In the genomic region with DNA sequence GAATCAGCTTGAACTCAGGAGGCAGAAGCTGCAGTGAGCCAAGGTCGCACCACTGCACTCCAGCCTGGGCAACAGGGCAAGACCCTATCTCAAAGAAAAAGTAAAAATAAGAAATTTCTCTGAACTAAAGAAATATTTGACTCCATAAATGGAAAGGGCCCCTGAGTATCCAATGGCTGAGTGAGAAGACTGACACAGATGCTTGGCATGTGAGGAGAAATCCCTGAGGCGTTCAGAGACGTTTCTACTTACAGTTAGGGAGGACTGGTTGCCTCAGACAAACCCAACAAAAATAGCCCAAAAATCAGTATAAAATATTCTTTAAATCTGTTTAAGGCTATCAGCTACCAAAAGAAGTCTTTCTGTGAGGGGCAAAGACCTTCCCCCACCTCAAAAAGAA, we compare ENCODE assay signal across 30 cellular contexts. TPM values are rescaled to one million over a fixed set of nuclear protein-coding genes. Genes with fewer than 3 reads are reported as not detected.
DNase-seq lines count a peak whose midpoint lies in the region; FAIRE-seq and TF ChIP-seq lines count a peak whose summit lies in the region.
"Had no signal": no experiment of that assay in that cellular context is flagged by ENCODE, and none has a peak within 500 bp of the region (broad histone marks: within the 10 kb centered on the region; RNA-seq: fewer than 3 reads in every experiment).

No MANE protein-coding gene starts in this region.

- H3K36me3 ChIP-seq in adipocyte (ENCODE audit: control insufficient read depth, insufficient read depth, low read length, severe bottlenecking) (no peaks in the 10 kb centered on the region), sigmoid colon (no peaks in the 10 kb centered on the region)
- H3K36me3 ChIP-seq: breast epithelium had no signal

- TF ChIP-seq EP300 in sigmoid colon (IDR thresholded peaks at IDR 0.05) = no peak

- DNase-seq in EL (peak; percentile 74), adipocyte (ENCODE audit: low read depth) (peak; percentile 49), fibroblast of pulmonary artery (ENCODE audit: low read depth) (peak; percentile 28), sigmoid colon (peak; percentile 25), D341Med (ENCODE audit: low spot score) (no peak), urothelium cell line (ENCODE audit: low spot score) (no peak), dermis blood vessel endothelial cell (no peak), NCI-H2107 treated with DMSO at 0.1 percent for 48 hours (lab: John Stamatoyannopoulos, UW; ENCODE audit: unreplicated experiment) (no peak)
- DNase-seq: ACHN; activated CD4-positive, alpha-beta T cell treated with anti-CD3 and anti-CD28 coated beads, Interleukin-2, amount 10 ng/mL, durations not matched to agents 7 days and 5 days; activated naive CD4-positive, alpha-beta T cell treated with anti-CD3 and anti-CD28 coated beads, Interleukin-2, amount 10 ng/mL, durations not matched to agents 7 days and 5 days; activated T-cell treated with anti-CD3 and anti-CD28 coated beads, Interleukin-2, amount 50 U/mL, for 48 hours; amygdala; Calu3; DND-41; effector memory CD4-positive, alpha-beta T cell; erythroblast; Kasumi-1; natural killer cell; NCI-H1694; NCI-H524; NK-92 treated with Interleukin-12 subunit alpha and Interleukin-12 subunit beta, amount 100 ng/mL, for 24 hours; PC-3; stimulated activated CD4-positive, alpha-beta T cell treated with anti-CD3 and anti-CD28 coated beads, Interleukin-2, amount 100 ng/mL, for 24 hours had no signal

- no peak overlapping the region for H3K27ac ChIP-seq in sigmoid colon
- H3K27ac ChIP-seq: breast epithelium, C4-2B, HL-60 had no signal

- H3K9me3 ChIP-seq in adipocyte (ENCODE audit: control insufficient read depth, low read length) (peaks cover 33% of the 10 kb centered on the region), sigmoid colon (peaks cover 0 to 6% (median 0%) of the 10 kb centered on the region in 4 donors)

- FAIRE-seq in urothelium cell line (lab: Jason Lieb, UNC) = no peak
- FAIRE-seq: colon, GM12878, keratinocyte had no signal

- TF ChIP-seq POLR2A in sigmoid colon (IDR thresholded peaks at IDR 0.05) = no peak

- H3K4me3 ChIP-seq in adipocyte (ENCODE audit: low read length) = no peak overlapping the region
- H3K4me3 ChIP-seq in fibroblast of pulmonary artery (replicated peaks; ENCODE audit: low read depth, low read length) = no peak overlapping the region
- no peak overlapping the region for H3K4me3 ChIP-seq in sigmoid colon
- H3K4me3 ChIP-seq: breast epithelium, GM12878 had no signal

- WGBS in sigmoid colon, 2 donors = 83 to 88% methylated on average over 3 of the region's 3 CpGs

- no peak overlapping the region for H3K9ac ChIP-seq in adipocyte (ENCODE audit: low read length)

- intact Hi-C loops in sigmoid colon (cut with DNase I) = no loop called here

- no peak for TF ChIP-seq CTCF in fibroblast of pulmonary artery (IDR thresholded peaks at IDR 0.05; ENCODE audit: low read length, missing control alignments)
- no peak for TF ChIP-seq CTCF in sigmoid colon (IDR thresholded peaks at IDR 0.05)

- peaks cover 10% of the 10 kb centered on the region for H3K4me1 ChIP-seq in adipocyte (ENCODE audit: control insufficient read depth, insufficient read depth, low read length)
- peaks cover 0 to 24% (median 17%) of the 10 kb centered on the region in 4 donors for H3K4me1 ChIP-seq in sigmoid colon

- H3K27me3 ChIP-seq in adipocyte (replicated peaks; ENCODE audit: control insufficient read depth, insufficient read depth, low read length) (no peaks in the 10 kb centered on the region), sigmoid colon (no peaks in the 10 kb centered on the region)
- H3K27me3 ChIP-seq: breast epithelium had no signal

RNA-seq across cellular contexts. Expression of a gene that starts 3.0 kb away (rescaled TPM):
- total RNA-seq in sigmoid colon (10 to 100 TPM; 52.4 to 60.1 (median 57.9) TPM), dermis blood vessel endothelial cell (75.2 and 107 TPM in 2 replicates)
- 100 to 1,000 TPM in 2 of 3 donors, 10 to 100 TPM in 1; 67.8 to 104 (median 103) TPM for polyA plus RNA-seq in sigmoid colon

RNA-seq across cellular contexts. Expression of a gene that starts 19.2 kb away (rescaled TPM):
- total RNA-seq in sigmoid colon (100 to 1,000 TPM in 1 of 4 donors, 10 to 100 TPM in 3; 51.5 to 101 (median 63.1) TPM), dermis blood vessel endothelial cell (74.1 and 85.3 TPM in 2 replicates)
- 10 to 100 TPM; 21.6 to 45.8 (median 22.7) TPM for polyA plus RNA-seq in sigmoid colon

RNA-seq across cellular contexts. Expression of a gene that starts 52.6 kb away (rescaled TPM):
- 100 to 1,000 TPM; 158 to 208 (median 188) TPM for total RNA-seq in sigmoid colon
- 100 to 1,000 TPM in 1 of 3 donors, 10 to 100 TPM in 2; 49.7 to 146 (median 59.5) TPM for polyA plus RNA-seq in sigmoid colon
- total RNA-seq in dermis blood vessel endothelial cell = 505 and 528 TPM in 2 replicates

Comparison
In these comparisons a context has a peak if more than half of its experiments do, and no peak if none do; other contexts are left out.
1. DNase-seq: peak in EL (single experiment), adipocyte (single experiment), fibroblast of pulmonary artery (single experiment) and sigmoid colon (single experiment); none in D341Med (single experiment), urothelium cell line (single experiment), dermis blood vessel endothelial cell (single experiment) and NCI-H2107 treated with DMSO at 0.1 percent for 48 hours (single experiment).